Comparison of ENCODE assay signal across 24 cellular contexts in the genomic region with DNA sequence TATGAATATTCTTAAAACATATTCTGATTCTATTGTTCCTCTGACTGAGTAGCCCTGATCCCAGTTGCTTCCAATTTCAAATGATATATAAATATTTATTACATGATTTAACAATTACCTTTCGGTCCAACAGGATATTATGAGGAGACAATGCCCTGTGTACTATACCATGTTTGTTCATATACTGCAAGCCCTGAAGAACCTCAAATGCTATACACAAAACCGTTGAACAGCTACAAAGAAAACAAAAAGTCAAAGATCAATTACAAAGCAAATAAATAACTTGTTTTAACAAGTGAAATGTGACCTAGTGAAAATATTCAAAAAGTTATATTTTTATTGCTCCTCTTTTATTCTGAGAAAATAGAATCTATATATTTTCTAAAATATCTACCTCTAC.
"Had no signal": no experiment of that assay in that cellular context is flagged by ENCODE, and none has a peak within 500 bp of the region (broad histone marks: within the 10 kb centered on the region; RNA-seq: fewer than 3 reads in every experiment).

No MANE protein-coding gene starts in this region.

- H3K4me1 Mint-ChIP-seq: naive B cell had no signal

- H3K27me3 Mint-ChIP-seq: dendritic cell treated with granulocyte-macrophage colony-stimulating factor and Interleukin-4, amounts not matched to agents 40 ng/mL and 50 ng/mL, for 4 days; effector memory CD8-positive, alpha-beta T cell; naive B cell had no signal

- H3K36me3 ChIP-seq: colonic mucosa, esophagus squamous epithelium, left lung, lower lobe of right lung had no signal

- H3K36me3 Mint-ChIP-seq: mesothelial cell of epicardium had no signal

- H3K9me3 Mint-ChIP-seq: dendritic cell treated with granulocyte-macrophage colony-stimulating factor and Interleukin-4, amounts not matched to agents 40 ng/mL and 50 ng/mL, for 4 days; effector memory CD8-positive, alpha-beta T cell; endodermal cell; mesothelial cell of epicardium; naive B cell had no signal

- H3K9me3 ChIP-seq: colonic mucosa, esophagus squamous epithelium, gastroesophageal sphincter, heart left ventricle, left lung, lower lobe of right lung, mucosa of descending colon had no signal

- H3K4me3 Mint-ChIP-seq: dendritic cell treated with granulocyte-macrophage colony-stimulating factor and Interleukin-4, amounts not matched to agents 40 ng/mL and 50 ng/mL, for 4 days; effector memory CD8-positive, alpha-beta T cell; endodermal cell; mesothelial cell of epicardium; naive B cell had no signal

- H3K27ac Mint-ChIP-seq: dendritic cell treated with granulocyte-macrophage colony-stimulating factor and Interleukin-4, amounts not matched to agents 40 ng/mL and 50 ng/mL, for 4 days; effector memory CD8-positive, alpha-beta T cell; endodermal cell had no signal

- H3K27ac ChIP-seq: colonic mucosa, epithelial cell of prostate, esophagus squamous epithelium, gastroesophageal sphincter, heart left ventricle, left lung, lower lobe of right lung had no signal

- H3K27me3 ChIP-seq: colonic mucosa, esophagus squamous epithelium, gastroesophageal sphincter, heart left ventricle, left lung had no signal

- H3K4me1 ChIP-seq: colonic mucosa, esophagus squamous epithelium, gastroesophageal sphincter, left lung, lower lobe of right lung had no signal

- H3K4me3 ChIP-seq: colonic mucosa, esophagus squamous epithelium, gastroesophageal sphincter, heart left ventricle, left lung, lower lobe of right lung, mucosa of descending colon had no signal

- FAIRE-seq: endometrium had no signal

- DNase-seq: colonic mucosa; cortex of kidney; effector CD8-positive, alpha-beta T cell; effector memory CD8-positive, alpha-beta T cell; endodermal cell; erythroblast; esophagus squamous epithelium; foreskin fibroblast; foreskin melanocyte; heart left ventricle; hippocampal formation; islet precursor cell; left cardiac atrium; left lung; left ventricle myocardium superior; lower lobe of right lung; mesenchymal stem cell; mucosa of descending colon; naive B cell had no signal
